In the genomic region with DNA sequence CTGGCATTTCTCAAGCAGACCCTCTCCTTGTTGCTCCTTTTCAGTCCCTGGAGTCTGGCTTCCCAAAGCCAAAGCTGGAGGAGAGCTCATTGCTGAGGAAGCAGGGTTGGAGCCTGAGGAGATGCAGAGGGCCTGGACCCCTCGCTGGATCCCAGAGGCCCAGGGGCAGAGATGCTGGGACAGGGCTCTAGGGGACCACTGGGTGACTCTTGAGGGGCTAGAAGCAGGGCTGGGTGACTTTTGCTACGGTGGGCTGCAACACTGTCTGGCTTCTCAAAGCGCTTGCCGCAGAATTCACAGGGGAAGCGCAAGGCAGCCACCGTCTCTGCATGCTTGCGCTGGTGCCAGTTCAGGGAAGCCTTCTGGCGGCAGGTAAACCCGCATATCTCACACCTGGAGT, we compare ENCODE assay signal across 30 cellular contexts. TPM values are rescaled to one million over a fixed set of nuclear protein-coding genes. Genes with fewer than 3 reads are reported as not detected.
A peak's percentile ranks its signal among the peaks of the same experiment; 100 is the strongest.
DNase-seq lines count a peak whose midpoint lies in the region; ATAC-seq and TF ChIP-seq lines count a peak whose summit lies in the region.
"Had no signal": no experiment of that assay in that cellular context is flagged by ENCODE, and none has a peak within 500 bp of the region (broad histone marks: within the 10 kb centered on the region; RNA-seq: fewer than 3 reads in every experiment).

No MANE protein-coding gene starts in this region.

- no peaks in the 10 kb centered on the region for H3K9me3 Mint-ChIP-seq in T-helper 2 cell treated with Interferon-gamma antibody and Interleukin-4, amounts not matched to agents 5 μg/mL and 100 μg/mL, for 36 hours
- no peaks in the 10 kb centered on the region for H3K9me3 Mint-ChIP-seq in natural killer cell
- no peaks in the 10 kb centered on the region for H3K9me3 Mint-ChIP-seq in natural killer cell treated with Interleukin-12 subunit alpha and Interleukin-12 subunit beta and Interleukin-15 and Interleukin-18, amount 100 ng/mL, for 72 hours
- H3K9me3 Mint-ChIP-seq: activated naive CD8-positive, alpha-beta T cell treated with anti-CD3 and anti-CD28 coated beads, Interleukin-2, amount 10 ng/mL, durations not matched to agents 7 days and 5 days; activated T-helper 1 cell treated with anti-CD3 and anti-CD28 coated beads, Interleukin-12 subunit alpha, Interleukin-12 subunit beta, Interleukin-2, Interleukin-4 antibody, amounts not matched to agents 30 ng/mL and 10 ng/mL and 1 ng/mL, durations not matched to agents 14 hours and 24 hours and 36 hours; GM23338; HFFc6; mesothelial cell of epicardium; stimulated activated naive B cell treated with anti-CD40 and anti-IgM and Interleukin-4, amounts not matched to agents 10 μg/mL and 1 μg/mL and 100 μg/mL, for 72 hours had no signal

- H3K4me1 Mint-ChIP-seq in T-helper 2 cell treated with Interferon-gamma antibody and Interleukin-4, amounts not matched to agents 5 μg/mL and 100 μg/mL, for 36 hours (ENCODE audit: low read depth), result no peaks in the 10 kb centered on the region
- no peaks in the 10 kb centered on the region for H3K4me1 Mint-ChIP-seq in natural killer cell
- peaks cover 0 to 3% of the 10 kb centered on the region in 2 donors for H3K4me1 Mint-ChIP-seq in natural killer cell treated with Interleukin-12 subunit alpha and Interleukin-12 subunit beta and Interleukin-15 and Interleukin-18, amount 100 ng/mL, for 72 hours (ENCODE audit: low read depth in 2 of 2)
- H3K4me1 Mint-ChIP-seq: activated naive CD8-positive, alpha-beta T cell treated with anti-CD3 and anti-CD28 coated beads, Interleukin-2, amount 10 ng/mL, durations not matched to agents 7 days and 5 days; mesothelial cell of epicardium had no signal

- no peak for TF ChIP-seq CTCF in natural killer cell (IDR thresholded peaks at IDR 0.05)

- H3K27ac Mint-ChIP-seq in T-helper 2 cell treated with Interferon-gamma antibody and Interleukin-4, amounts not matched to agents 5 μg/mL and 100 μg/mL, for 36 hours, result peak overlapping the region; percentile 29
- H3K27ac Mint-ChIP-seq in natural killer cell, result peak overlapping the region; percentile 43 to 45
- H3K27ac Mint-ChIP-seq in natural killer cell treated with Interleukin-12 subunit alpha and Interleukin-12 subunit beta and Interleukin-15 and Interleukin-18, amount 100 ng/mL, for 72 hours, result no peak overlapping the region
- H3K27ac Mint-ChIP-seq: activated naive CD8-positive, alpha-beta T cell treated with anti-CD3 and anti-CD28 coated beads, Interleukin-2, amount 10 ng/mL, durations not matched to agents 7 days and 5 days; activated T-helper 1 cell treated with anti-CD3 and anti-CD28 coated beads, Interleukin-12 subunit alpha, Interleukin-12 subunit beta, Interleukin-2, Interleukin-4 antibody, amounts not matched to agents 30 ng/mL and 10 ng/mL and 1 ng/mL, durations not matched to agents 14 hours and 24 hours and 36 hours; GM23338; HFFc6; mesothelial cell of epicardium had no signal

- no peak for ATAC-seq in natural killer cell
- no peak for ATAC-seq in natural killer cell treated with Interleukin-12 subunit alpha and Interleukin-12 subunit beta and Interleukin-15 and Interleukin-18, amount 100 ng/mL, for 72 hours
- ATAC-seq: esophagus mucosa; GM23338; stimulated activated naive B cell treated with anti-CD40 and anti-IgM and Interleukin-4, amounts not matched to agents 10 μg/mL and 1 μg/mL and 100 μg/mL, for 72 hours had no signal

- no peaks in the 10 kb centered on the region for H3K27me3 Mint-ChIP-seq in T-helper 2 cell treated with Interferon-gamma antibody and Interleukin-4, amounts not matched to agents 5 μg/mL and 100 μg/mL, for 36 hours (ENCODE audit: low read depth)
- H3K27me3 Mint-ChIP-seq in natural killer cell (ENCODE audit: low read depth in 2 of 2), result no peaks in the 10 kb centered on the region
- no peaks in the 10 kb centered on the region for H3K27me3 Mint-ChIP-seq in natural killer cell treated with Interleukin-12 subunit alpha and Interleukin-12 subunit beta and Interleukin-15 and Interleukin-18, amount 100 ng/mL, for 72 hours
- H3K27me3 Mint-ChIP-seq: activated naive CD8-positive, alpha-beta T cell treated with anti-CD3 and anti-CD28 coated beads, Interleukin-2, amount 10 ng/mL, durations not matched to agents 7 days and 5 days; stimulated activated naive B cell treated with anti-CD40 and anti-IgM and Interleukin-4, amounts not matched to agents 10 μg/mL and 1 μg/mL and 100 μg/mL, for 72 hours had no signal

- DNase-seq in T-helper 2 cell treated with Interferon-gamma antibody and Interleukin-4, amounts not matched to agents 5 μg/mL and 100 μg/mL, for 36 hours (ENCODE audit: low spot score), result no peak
- no peak for DNase-seq in T-helper 2 cell
- DNase-seq in natural killer cell, result no peak
- no peak for DNase-seq in natural killer cell treated with Interleukin-12 subunit alpha and Interleukin-12 subunit beta and Interleukin-15 and Interleukin-18, amount 100 ng/mL, for 72 hours (ENCODE audit: low spot score)
- peak; percentile 67 for DNase-seq in mesenteric fat pad (ENCODE audit: low spot score)
- no peak for DNase-seq in AML-193 (lab: John Stamatoyannopoulos, UW)
- no peak for DNase-seq in NCI-H2029 treated with DMSO at 0.1 percent for 48 hours (lab: John Stamatoyannopoulos, UW)
- DNase-seq in NCI-H1436 treated with DMSO at 0.1 percent for 48 hours (lab: John Stamatoyannopoulos, UW), result no peak
- DNase-seq: 8988T; activated CD4-positive, alpha-beta T cell treated with anti-CD3 and anti-CD28 coated beads for 4 hours; activated naive CD8-positive, alpha-beta T cell treated with anti-CD3 and anti-CD28 coated beads, Interleukin-2, amount 10 ng/mL, durations not matched to agents 7 days and 5 days; central memory CD4-positive, alpha-beta T cell; cortex of kidney; DND-41; GF-D8; glutamatergic neuron; HFFc6; left lung; NCI-H1092; NCI-H1694 treated with DMSO at 0.1 percent for 48 hours; NCI-H446 treated with DMSO at 0.1 percent for 48 hours; NCI-H82; occipital lobe; stimulated activated naive B cell treated with anti-CD40 and anti-IgM and Interleukin-4, amounts not matched to agents 10 μg/mL and 1 μg/mL and 100 μg/mL, for 72 hours; substantia nigra; T1000 had no signal

- intact Hi-C loops in natural killer cell (cut with micrococcal nuclease), result no loop called here

- H3K4me3 Mint-ChIP-seq in T-helper 2 cell treated with Interferon-gamma antibody and Interleukin-4, amounts not matched to agents 5 μg/mL and 100 μg/mL, for 36 hours, result no peak overlapping the region
- no peak overlapping the region for H3K4me3 Mint-ChIP-seq in natural killer cell
- no peak overlapping the region for H3K4me3 Mint-ChIP-seq in natural killer cell treated with Interleukin-12 subunit alpha and Interleukin-12 subunit beta and Interleukin-15 and Interleukin-18, amount 100 ng/mL, for 72 hours
- H3K4me3 Mint-ChIP-seq: activated naive CD8-positive, alpha-beta T cell treated with anti-CD3 and anti-CD28 coated beads, Interleukin-2, amount 10 ng/mL, durations not matched to agents 7 days and 5 days; activated T-helper 1 cell treated with anti-CD3 and anti-CD28 coated beads, Interleukin-12 subunit alpha, Interleukin-12 subunit beta, Interleukin-2, Interleukin-4 antibody, amounts not matched to agents 30 ng/mL and 10 ng/mL and 1 ng/mL, durations not matched to agents 14 hours and 24 hours and 36 hours; GM23338; HFFc6; mesothelial cell of epicardium; stimulated activated naive B cell treated with anti-CD40 and anti-IgM and Interleukin-4, amounts not matched to agents 10 μg/mL and 1 μg/mL and 100 μg/mL, for 72 hours had no signal

- H3K36me3 Mint-ChIP-seq in T-helper 2 cell treated with Interferon-gamma antibody and Interleukin-4, amounts not matched to agents 5 μg/mL and 100 μg/mL, for 36 hours (ENCODE audit: low read depth), result peaks cover 30% of the 10 kb centered on the region
- H3K36me3 Mint-ChIP-seq in natural killer cell, result no peaks in the 10 kb centered on the region
- H3K36me3 Mint-ChIP-seq in natural killer cell treated with Interleukin-12 subunit alpha and Interleukin-12 subunit beta and Interleukin-15 and Interleukin-18, amount 100 ng/mL, for 72 hours, result peaks cover 12% of the 10 kb centered on the region

RNA-seq across cellular contexts. Expression of gene ZNF692, which starts 8.8 kb away (rescaled TPM):
- total RNA-seq in natural killer cell (10 to 100 TPM; 50.4 to 58.7 (median 52.3) TPM), mesenteric fat pad (18.4 TPM)
- 100 to 1,000 TPM in 1 of 2 donors, 10 to 100 TPM in 1; 40.4 to 142 TPM for total RNA-seq in natural killer cell treated with Interleukin-12 subunit alpha and Interleukin-12 subunit beta and Interleukin-15 and Interleukin-18, amount 100 ng/mL, for 72 hours

RNA-seq across cellular contexts. Expression of gene ZNF672, which starts 12.1 kb away (rescaled TPM):
- total RNA-seq in natural killer cell, result 10 to 100 TPM; 29.0 to 41.8 (median 38.7) TPM
- total RNA-seq in natural killer cell treated with Interleukin-12 subunit alpha and Interleukin-12 subunit beta and Interleukin-15 and Interleukin-18, amount 100 ng/mL, for 72 hours, result 10 to 100 TPM; 41.2 to 59.7 TPM
- total RNA-seq in mesenteric fat pad, result 18.6 TPM

RNA-seq across cellular contexts. Expression of gene SH3BP5L, which starts 24.4 kb away (rescaled TPM):
- total RNA-seq in natural killer cell (10 to 100 TPM; 19.0 to 27.5 (median 22.9) TPM), mesenteric fat pad (15.9 TPM)
- 10 to 100 TPM; 18.3 to 23.8 TPM for total RNA-seq in natural killer cell treated with Interleukin-12 subunit alpha and Interleukin-12 subunit beta and Interleukin-15 and Interleukin-18, amount 100 ng/mL, for 72 hours

RNA-seq across cellular contexts. Expression of gene PGBD2, which starts 55.9 kb away (rescaled TPM):
- total RNA-seq in natural killer cell, result 1 to 10 TPM; 3.1 to 9.2 (median 6.2) TPM
- 1 to 10 TPM; 6.9 to 7.2 TPM for total RNA-seq in natural killer cell treated with Interleukin-12 subunit alpha and Interleukin-12 subunit beta and Interleukin-15 and Interleukin-18, amount 100 ng/mL, for 72 hours
- 2.9 TPM for total RNA-seq in mesenteric fat pad

Comparison
In these comparisons a context has a peak if more than half of its experiments do, and no peak if none do; other contexts are left out.
1. H3K27ac Mint-ChIP-seq: peak in T-helper 2 cell treated with Interferon-gamma antibody and Interleukin-4, amounts not matched to agents 5 μg/mL and 100 μg/mL, for 36 hours (single experiment) and natural killer cell (2 of 2); none in natural killer cell treated with Interleukin-12 subunit alpha and Interleukin-12 subunit beta and Interleukin-15 and Interleukin-18, amount 100 ng/mL, for 72 hours (0 of 2).